ENCODE assay signal across 8 cellular contexts in the genomic region with DNA sequence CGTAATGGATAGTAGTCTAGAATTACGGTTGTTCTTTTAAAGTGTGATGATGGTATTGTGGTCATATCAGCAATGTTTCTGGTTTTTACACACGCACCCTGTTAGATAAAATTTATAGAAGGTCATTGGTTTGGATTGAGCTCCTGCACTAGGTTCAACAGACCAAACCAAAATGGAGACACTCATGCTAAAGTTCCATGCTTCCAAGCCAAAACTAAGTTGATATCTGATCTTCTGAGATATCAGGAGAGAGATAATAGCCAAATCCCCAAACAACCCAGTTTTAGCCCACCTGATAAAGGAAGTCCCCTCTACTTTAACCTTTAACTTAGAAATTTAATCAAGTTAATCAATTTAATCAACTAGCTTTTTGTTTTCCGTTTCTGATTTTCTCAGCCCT. TPM values are rescaled to one million over a fixed set of nuclear protein-coding genes. Genes with fewer than 3 reads are reported as not detected.
DNase-seq lines count a peak whose midpoint lies in the region; ATAC-seq and TF ChIP-seq lines count a peak whose summit lies in the region.

No MANE protein-coding gene starts in this region.

- TF ChIP-seq EP300 in upper lobe of left lung (IDR thresholded peaks at IDR 0.05): no peak

- H3K4me3 Mint-ChIP-seq in activated T-cell treated with anti-CD3 and anti-CD28 coated beads, Interleukin-2, amount 50 U/mL, for 72 hours: peak overlapping the region; percentile 92 to 98
- peak overlapping the region; percentile 92 for H3K4me3 Mint-ChIP-seq in activated B cell treated with CpG ODN at 0.5 μM for 24 hours
- peak overlapping the region; percentile 93 to 95 for H3K4me3 Mint-ChIP-seq in stimulated activated naive CD8-positive, alpha-beta T cell treated with anti-CD3 and anti-CD28 coated beads, Interleukin-15, amount 100 ng/mL, for 72 hours

- in situ Hi-C loops in KBM-7 (cut with MboI; ENCODE audit: low pct_unique_long_range_greater_than_20kb, low sequenced_read_pairs): no loop called here

- no peaks in the 10 kb centered on the region for H3K9me3 Mint-ChIP-seq in activated T-cell treated with anti-CD3 and anti-CD28 coated beads, Interleukin-2, amount 50 U/mL, for 72 hours
- no peaks in the 10 kb centered on the region for H3K9me3 Mint-ChIP-seq in activated B cell treated with CpG ODN at 0.5 μM for 24 hours
- no peaks in the 10 kb centered on the region for H3K9me3 Mint-ChIP-seq in stimulated activated naive CD8-positive, alpha-beta T cell treated with anti-CD3 and anti-CD28 coated beads, Interleukin-15, amount 100 ng/mL, for 72 hours

- DNase-seq in activated T-cell treated with anti-CD3 and anti-CD28 coated beads, Interleukin-2, amount 50 U/mL, for 72 hours: no peak
- no peak for DNase-seq in activated T-cell treated with anti-CD3 and anti-CD28 coated beads, Interleukin-2, amount 50 U/mL, for 1 hour
- DNase-seq in activated B cell treated with CpG ODN at 0.5 μM for 24 hours (no peak), foreskin fibroblast (no peak), KBM-7 (no peak), 8988T (no peak), upper lobe of left lung (no peak)
- no peak for DNase-seq in stimulated activated naive CD8-positive, alpha-beta T cell treated with anti-CD3 and anti-CD28 coated beads, Interleukin-15, amount 100 ng/mL, for 72 hours

- POLR2A ChIA-PET in activated B cell treated with CpG ODN at 0.5 μM for 24 hours (lab: Charles Lee): interaction anchor here (1.2 to 4.7 kb wide), 6 partner anchors 9 to 97 kb away, joined by 4 to 106 read pairs (median 16); partner anchors contain the start of genes PRMT1, PRR12, RRAS and SCAF1

- H3K36me3 ChIP-seq in upper lobe of left lung: peaks cover 3 to 18% (median 12%) of the 10 kb centered on the region in 4 donors

- peak overlapping the region; percentile 87 for H3K27ac Mint-ChIP-seq in activated T-cell treated with anti-CD3 and anti-CD28 coated beads, Interleukin-2, amount 50 U/mL, for 72 hours
- no peak overlapping the region for H3K27ac Mint-ChIP-seq in activated B cell treated with CpG ODN at 0.5 μM for 24 hours
- peak overlapping the region in 1 of 2 donors; percentile 85 for H3K27ac Mint-ChIP-seq in stimulated activated naive CD8-positive, alpha-beta T cell treated with anti-CD3 and anti-CD28 coated beads, Interleukin-15, amount 100 ng/mL, for 72 hours

- intact Hi-C loops in activated B cell treated with CpG ODN at 0.5 μM for 24 hours (cut with micrococcal nuclease): loop anchor here (10.0 kb wide), 1 partner anchor 484 kb away; no protein-coding TSS in a partner anchor

- no peak for TF ChIP-seq POLR2A in upper lobe of left lung (IDR thresholded peaks at IDR 0.05)

- H3K27ac ChIP-seq in upper lobe of left lung: no peak overlapping the region

- no peaks in the 10 kb centered on the region for H3K27me3 ChIP-seq in upper lobe of left lung

- H3K36me3 Mint-ChIP-seq in activated T-cell treated with anti-CD3 and anti-CD28 coated beads, Interleukin-2, amount 50 U/mL, for 72 hours (ENCODE audit: insufficient read depth in 2 of 2): peaks cover 2% of the 10 kb centered on the region in 2 donors
- peaks cover 27% of the 10 kb centered on the region for H3K36me3 Mint-ChIP-seq in activated B cell treated with CpG ODN at 0.5 μM for 24 hours (ENCODE audit: low read depth)

- H3K4me1 ChIP-seq in upper lobe of left lung: peaks cover 17 to 29% (median 20%) of the 10 kb centered on the region in 4 donors

- H3K9me3 ChIP-seq in upper lobe of left lung: no peaks in the 10 kb centered on the region

- H3K4me3 ChIP-seq in foreskin fibroblast (ENCODE audit: low read depth in 1 of 2, low read length in 2 of 2) (peak overlapping the region; percentile 75 to 96), upper lobe of left lung (peak overlapping the region in 2 of 4 donors; percentile 80)

- ATAC-seq in activated T-cell treated with anti-CD3 and anti-CD28 coated beads, Interleukin-2, amount 50 U/mL, for 72 hours (replicated peaks in 1 of 2): no peak
- ATAC-seq in activated B cell treated with CpG ODN at 0.5 μM for 24 hours (ENCODE audit: low read depth) (no peak), upper lobe of left lung (ENCODE audit: low FRiP score in 2 of 2) (no peak)
- ATAC-seq in stimulated activated naive CD8-positive, alpha-beta T cell treated with anti-CD3 and anti-CD28 coated beads, Interleukin-15, amount 100 ng/mL, for 72 hours: no peak

- TF ChIP-seq CTCF in activated B cell treated with CpG ODN at 0.5 μM for 24 hours (IDR thresholded peaks at IDR 0.05) (no peak), foreskin fibroblast (IDR thresholded peaks at IDR 0.05; ENCODE audit: low read depth, low read length) (no peak), upper lobe of left lung (IDR thresholded peaks at IDR 0.05) (no peak)

- H3K4me1 Mint-ChIP-seq in activated T-cell treated with anti-CD3 and anti-CD28 coated beads, Interleukin-2, amount 50 U/mL, for 72 hours (ENCODE audit: low read depth): peaks cover 47% of the 10 kb centered on the region
- H3K4me1 Mint-ChIP-seq in activated B cell treated with CpG ODN at 0.5 μM for 24 hours: peaks cover 24% of the 10 kb centered on the region
- H3K4me1 Mint-ChIP-seq in stimulated activated naive CD8-positive, alpha-beta T cell treated with anti-CD3 and anti-CD28 coated beads, Interleukin-15, amount 100 ng/mL, for 72 hours: peaks cover 51% of the 10 kb centered on the region

- 72 to 82% methylated on average over 4 of the region's 4 CpGs for WGBS in upper lobe of left lung, 2 donors

- CTCF ChIA-PET in activated B cell treated with CpG ODN at 0.5 μM for 24 hours (lab: Charles Lee): interaction anchor here (1.5 to 2.8 kb wide), 2 partner anchors 9 to 31 kb away, joined by 3 to 18 read pairs; no protein-coding TSS in a partner anchor

- no peaks in the 10 kb centered on the region for H3K27me3 Mint-ChIP-seq in activated T-cell treated with anti-CD3 and anti-CD28 coated beads, Interleukin-2, amount 50 U/mL, for 72 hours (ENCODE audit: low read depth)
- no peaks in the 10 kb centered on the region for H3K27me3 Mint-ChIP-seq in activated B cell treated with CpG ODN at 0.5 μM for 24 hours
- no peaks in the 10 kb centered on the region for H3K27me3 Mint-ChIP-seq in stimulated activated naive CD8-positive, alpha-beta T cell treated with anti-CD3 and anti-CD28 coated beads, Interleukin-15, amount 100 ng/mL, for 72 hours

RNA-seq across cellular contexts. Expression of gene NOSIP, which starts 1.2 kb away (rescaled TPM):
- 10 to 100 TPM; 66.0 to 72.7 TPM for total RNA-seq in activated T-cell treated with anti-CD3 and anti-CD28 coated beads, Interleukin-2, amount 50 U/mL, for 72 hours
- 49.9 and 54.8 TPM in 2 replicates for total RNA-seq in activated B cell treated with CpG ODN at 0.5 μM for 24 hours
- total RNA-seq in upper lobe of left lung: 10 to 100 TPM; 30.3 to 72.3 (median 57.9) TPM

RNA-seq across cellular contexts. Expression of gene PRRG2, which starts 1.9 kb away (rescaled TPM):
- 1 to 10 TPM in 1 of 2 donors, under 1 TPM in 1; 0.88 to 1.1 TPM for total RNA-seq in activated T-cell treated with anti-CD3 and anti-CD28 coated beads, Interleukin-2, amount 50 U/mL, for 72 hours
- total RNA-seq in activated B cell treated with CpG ODN at 0.5 μM for 24 hours (1.8 and 2.2 TPM in 2 replicates), upper lobe of left lung (10 to 100 TPM in 1 of 6 donors, 1 to 10 TPM in 5; 3.8 to 10.0 (median 7.1) TPM)

RNA-seq across cellular contexts. Expression of gene PRR12, which starts 11.8 kb away (rescaled TPM):
- 10 to 100 TPM; 23.9 to 24.6 TPM for total RNA-seq in activated T-cell treated with anti-CD3 and anti-CD28 coated beads, Interleukin-2, amount 50 U/mL, for 72 hours
- total RNA-seq in activated B cell treated with CpG ODN at 0.5 μM for 24 hours: 37.1 and 42.1 TPM in 2 replicates
- total RNA-seq in upper lobe of left lung: 10 to 100 TPM; 12.6 to 51.9 (median 33.7) TPM

RNA-seq across cellular contexts. Expression of gene RCN3, which starts 51.4 kb away (rescaled TPM):
- total RNA-seq in activated T-cell treated with anti-CD3 and anti-CD28 coated beads, Interleukin-2, amount 50 U/mL, for 72 hours: 1 to 10 TPM; 3.2 to 4.3 TPM
- total RNA-seq in activated B cell treated with CpG ODN at 0.5 μM for 24 hours: 0.89 and 1.1 TPM in 2 replicates
- total RNA-seq in upper lobe of left lung: 10 to 100 TPM in 5 of 6 donors, 1 to 10 TPM in 1; 5.9 to 82.8 (median 26.6) TPM
